Comparison of ENCODE assay signal across 12 cellular contexts in genomic region chr2:143139835-143140393, GRCh38. TPM values are rescaled to one million over a fixed set of nuclear protein-coding genes. Genes with fewer than 3 reads are reported as not detected.
A peak's percentile ranks its signal among the peaks of the same experiment; 100 is the strongest.
DNase-seq lines count a peak whose midpoint lies in the region; ATAC-seq and TF ChIP-seq lines count a peak whose summit lies in the region.
"Had no signal": no experiment of that assay in that cellular context is flagged by ENCODE, and none has a peak within 500 bp of the region (broad histone marks: within the 10 kb centered on the region; RNA-seq: fewer than 3 reads in every experiment).

No MANE protein-coding gene starts in this region.

- H2AFZ ChIP-seq in Karpas-422 (ENCODE audit: low read length) = no peak overlapping the region

- H3K9me3 ChIP-seq in DOHH2 (ENCODE audit: control insufficient read depth, insufficient read depth, low read length) (no peaks in the 10 kb centered on the region), Karpas-422 (ENCODE audit: low read length) (no peaks in the 10 kb centered on the region)

- peak overlapping the region; percentile 61 for H3K4me3 Mint-ChIP-seq in central memory CD8-positive, alpha-beta T cell

- no peaks in the 10 kb centered on the region for H3K27me3 Mint-ChIP-seq in central memory CD8-positive, alpha-beta T cell

- peak; percentile 16 for ATAC-seq in GM18868 (IDR thresholded peaks at IDR 0.05; ENCODE audit: unreplicated experiment)
- peak; percentile 54 for ATAC-seq in central memory CD8-positive, alpha-beta T cell (replicated peaks; ENCODE audit: extremely low read depth, poor library complexity, severe bottlenecking)

- H3K36me3 Mint-ChIP-seq in central memory CD8-positive, alpha-beta T cell (ENCODE audit: insufficient read depth) = peaks cover 5% of the 10 kb centered on the region

- H3K4me1 ChIP-seq in DOHH2 (ENCODE audit: control insufficient read depth, low read length) = peaks cover 79% of the 10 kb centered on the region
- peaks cover 74% of the 10 kb centered on the region for H3K4me1 ChIP-seq in Karpas-422 (ENCODE audit: low read length)

- no peaks in the 10 kb centered on the region for H3K9me3 Mint-ChIP-seq in central memory CD8-positive, alpha-beta T cell

- H3K36me3 ChIP-seq in DOHH2 (ENCODE audit: control insufficient read depth, low read length) = peaks cover 18% of the 10 kb centered on the region
- H3K36me3 ChIP-seq in Karpas-422 (ENCODE audit: insufficient read depth, low read length) = no peaks in the 10 kb centered on the region
- H3K36me3 ChIP-seq: cardiac muscle cell had no signal

- H3K4me1 Mint-ChIP-seq in central memory CD8-positive, alpha-beta T cell = peaks cover 87% of the 10 kb centered on the region

- H3K9me2 ChIP-seq in DOHH2 (replicated peaks; ENCODE audit: control insufficient read depth, low read length) = no peaks in the 10 kb centered on the region
- H3K9me2 ChIP-seq in Karpas-422 (replicated peaks; ENCODE audit: insufficient read depth, low read length) = no peaks in the 10 kb centered on the region

- H3K27ac ChIP-seq in DOHH2 (ENCODE audit: low read depth, low read length) (peak overlapping the region; percentile 92), Karpas-422 (ENCODE audit: low read length) (peak overlapping the region; percentile 94)
- H3K27ac ChIP-seq: cardiac muscle cell had no signal

- H3K27me3 ChIP-seq in DOHH2 (ENCODE audit: control insufficient read depth, low read length) (no peaks in the 10 kb centered on the region), Karpas-422 (ENCODE audit: low read length) (no peaks in the 10 kb centered on the region)
- H3K27me3 ChIP-seq: cardiac muscle cell had no signal

- H3K4me2 ChIP-seq in DOHH2 (ENCODE audit: low read length) = peak overlapping the region; percentile 85
- peak overlapping the region; percentile 77 for H3K4me2 ChIP-seq in Karpas-422 (ENCODE audit: low read depth, low read length, poor library complexity, severe bottlenecking)

- H3F3A ChIP-seq in DOHH2 (ENCODE audit: control insufficient read depth, insufficient read depth) = peaks cover 11% of the 10 kb centered on the region

- peaks cover 90% of the 10 kb centered on the region for H3K79me2 ChIP-seq in DOHH2 (ENCODE audit: control insufficient read depth, low read length)
- H3K79me2 ChIP-seq in Karpas-422 (ENCODE audit: low read length) = peaks cover 92% of the 10 kb centered on the region

- no peak for TF ChIP-seq CTCF in DOHH2 (IDR thresholded peaks at IDR 0.05; ENCODE audit: low read depth, low read length, poor library complexity, severe bottlenecking)

- no peak for DNase-seq in Karpas-422
- DNase-seq in central memory CD8-positive, alpha-beta T cell (ENCODE audit: low spot score in 2 of 2) = no peak
- no peak for DNase-seq in iPS-NIHi7 (ENCODE audit: extremely low spot score)
- no peak for DNase-seq in NCI-H1105 treated with DMSO at 0.1 percent for 48 hours (lab: John Stamatoyannopoulos, UW)
- no peak for DNase-seq in HuH-7 (ENCODE audit: low spot score)
- DNase-seq: NCI-H1930; stimulated activated CD4-positive, alpha-beta T cell treated with anti-CD3 and anti-CD28 coated beads, Interleukin-4, amount 100 ng/mL, for 24 hours had no signal

- H3K4me3 ChIP-seq in DOHH2 (ENCODE audit: low read length) (peak overlapping the region; percentile 61), Karpas-422 (ENCODE audit: low read length) (peak overlapping the region; percentile 55)
- H3K4me3 ChIP-seq: cardiac muscle cell had no signal

- H3K27ac Mint-ChIP-seq in central memory CD8-positive, alpha-beta T cell (ENCODE audit: low read depth) = peak overlapping the region; percentile 80

- peak overlapping the region; percentile 55 for H3K9ac ChIP-seq in Karpas-422 (ENCODE audit: low read length)

- H4K20me1 ChIP-seq in DOHH2 (ENCODE audit: control insufficient read depth, insufficient read depth, low read depth, low read length) (no peaks in the 10 kb centered on the region), Karpas-422 (ENCODE audit: insufficient read depth, low read depth, low read length) (no peaks in the 10 kb centered on the region)

RNA-seq across cellular contexts. Expression of gene ARHGAP15, which starts 10.7 kb away (rescaled TPM):
- 65.6 and 82.8 TPM in 2 replicates for total RNA-seq in Karpas-422 (2014; rRNA removed; shearing (Covaris generic); ENCODE audit: low replicate concordance)
- total RNA-seq: cardiac muscle cell, epithelial cell of proximal tubule, pulmonary artery endothelial cell had no signal
